Comparison of ENCODE assay signal across 13 cellular contexts in genomic region chr20:23629017-23629541, GRCh38. TPM values are rescaled to one million over a fixed set of nuclear protein-coding genes. Genes with fewer than 3 reads are reported as not detected.
DNase-seq lines count a peak whose midpoint lies in the region; ATAC-seq and TF ChIP-seq lines count a peak whose summit lies in the region.
"Had no signal": no experiment of that assay in that cellular context is flagged by ENCODE, and none has a peak within 500 bp of the region (broad histone marks: within the 10 kb centered on the region; RNA-seq: fewer than 3 reads in every experiment).

No MANE protein-coding gene starts in this region.

- no peak for TF ChIP-seq CTCF in colonic mucosa (IDR thresholded peaks at IDR 0.05)
- no peak for TF ChIP-seq CTCF in vagina (IDR thresholded peaks at IDR 0.05)
- TF ChIP-seq CTCF in SK-N-SH (IDR thresholded peaks at IDR 0.05): no peak

- WGBS in SK-N-SH (ENCODE audit: low lambda C conversion rate): 60% methylated on average over 6 of the region's 7 CpGs

- intact Hi-C loops in colonic mucosa (cut with DNase I) (no loop called here), vagina (cut with DNase I) (no loop called here)

- no peak overlapping the region for H3K4me2 ChIP-seq in SK-N-SH

- DNase-seq in NCI-H748 (lab: John Stamatoyannopoulos, UW; ENCODE audit: unreplicated experiment) (peak; percentile 28), NCI-H748 treated with DMSO at 0.1 percent for 48 hours (lab: John Stamatoyannopoulos, UW) (no peak), colonic mucosa (peak; percentile 81), left lobe of liver (ENCODE audit: low spot score) (no peak), vagina (ENCODE audit: extremely low spot score in 2 of 2) (peak in 1 of 2 donors; percentile 90), DMS79 (lab: John Stamatoyannopoulos, UW) (no peak), NCI-H2107 (lab: John Stamatoyannopoulos, UW) (no peak), SK-N-SH (no peak)
- DNase-seq: activated T-cell treated with anti-CD3 and anti-CD28 coated beads for 4 hours, Kasumi-1 had no signal

- H3K9ac ChIP-seq in colonic mucosa (ENCODE audit: low read depth in 2 of 2, low read length in 2 of 2) (no peak overlapping the region), SK-N-SH (no peak overlapping the region)

- H2AFZ ChIP-seq in SK-N-SH (ENCODE audit: low read depth): no peak overlapping the region

- no peak for TF ChIP-seq POLR2A in vagina (IDR thresholded peaks at IDR 0.05)

- H3K27me3 ChIP-seq in colonic mucosa: no peaks in the 10 kb centered on the region
- H3K27me3 ChIP-seq in vagina: no peaks in the 10 kb centered on the region
- no peaks in the 10 kb centered on the region for H3K27me3 ChIP-seq in SK-N-SH (ENCODE audit: insufficient read depth)
- H3K27me3 ChIP-seq: upper lobe of left lung had no signal

- H4K20me1 ChIP-seq in SK-N-SH (ENCODE audit: insufficient read depth): no peaks in the 10 kb centered on the region

- H3K27ac ChIP-seq in colonic mucosa: peak overlapping the region; percentile 51
- peak overlapping the region; percentile 36 for H3K27ac ChIP-seq in vagina
- no peak overlapping the region for H3K27ac ChIP-seq in SK-N-SH (ENCODE audit: low read depth in 2 of 2, low read length in 1 of 2)
- H3K27ac ChIP-seq: upper lobe of left lung had no signal

- H3F3A ChIP-seq in SK-N-SH (replicated peaks; ENCODE audit: insufficient read depth): no peaks in the 10 kb centered on the region

- no peaks in the 10 kb centered on the region for H3K9me2 ChIP-seq in SK-N-SH

- H3K4me1 ChIP-seq in colonic mucosa (no peaks in the 10 kb centered on the region), vagina (peaks cover 16% of the 10 kb centered on the region), SK-N-SH (ENCODE audit: control insufficient read depth in 1 of 2, insufficient read depth in 2 of 2, low read depth in 1 of 2, low read length in 1 of 2) (no peaks in the 10 kb centered on the region; a peak in 1 of 4 replicates)

- H3K4me3 ChIP-seq in colonic mucosa (no peak overlapping the region), vagina (no peak overlapping the region), SK-N-SH (ENCODE audit: low read depth in 2 of 2, low read length in 1 of 2) (no peak overlapping the region)
- H3K4me3 ChIP-seq: upper lobe of left lung had no signal

- POLR2A ChIA-PET in SK-N-SH (lab: Yijun Ruan, JAX): no interaction called here

- H3K36me3 ChIP-seq in colonic mucosa: no peaks in the 10 kb centered on the region
- H3K36me3 ChIP-seq in vagina: peaks cover 0 to 14% of the 10 kb centered on the region in 2 donors
- H3K36me3 ChIP-seq in SK-N-SH (replicated peaks in 1 of 2; ENCODE audit: control insufficient read depth in 1 of 2, insufficient read depth in 2 of 2, low read length in 1 of 2): peaks cover 0 to 13% of the 10 kb centered on the region in 2 experiments

- TF ChIP-seq RAD21 in SK-N-SH (IDR thresholded peaks at IDR 0.05; ENCODE audit: low read length): no peak

- ATAC-seq in left lobe of liver: peak; percentile 12

- no peak for TF ChIP-seq EP300 in SK-N-SH (IDR thresholded peaks at IDR 0.05; ENCODE audit: borderline replicate concordance in 1 of 2, low read depth in 1 of 2, low read length in 1 of 2)

- H3K9me3 ChIP-seq in colonic mucosa (no peaks in the 10 kb centered on the region), vagina (no peaks in the 10 kb centered on the region), SK-N-SH (no peaks in the 10 kb centered on the region)
- H3K9me3 ChIP-seq: upper lobe of left lung had no signal

- CTCF ChIA-PET in SK-N-SH (lab: Yijun Ruan, JAX): interaction anchor here (1.7 kb wide), 1 partner anchor 22 kb away, joined by 4 read pairs; no protein-coding TSS in a partner anchor

- no peaks in the 10 kb centered on the region for H3K79me2 ChIP-seq in SK-N-SH (ENCODE audit: insufficient read depth)

TF ChIP-seq in SK-N-SH, 30 proteins besides CTCF, POLR2A, EP300 and RAD21:
- TF ChIP-seq MXI1 (IDR thresholded peaks at IDR 0.05; ENCODE audit: low read depth, low read length): no peak

RNA-seq across cellular contexts. Expression of gene CST3, which starts 8.7 kb away (rescaled TPM):
- total RNA-seq in colonic mucosa (100 to 1,000 TPM; 606 to 666 TPM), left lobe of liver (1,478 TPM), vagina (1,106 TPM)
- 328 and 428 TPM in 2 replicates for polyA plus RNA-seq in SK-N-SH (2012; rRNA removed)
- polyA plus RNA-seq in SK-N-SH (2012; cell fraction: cytosol; rRNA removed): 172 and 280 TPM in 2 replicates
- polyA plus RNA-seq in SK-N-SH (2012; cell fraction: nucleus; rRNA removed): 113 and 174 TPM in 2 replicates

RNA-seq across cellular contexts. Expression of gene CST9, which starts 23.4 kb away (rescaled TPM):
- total RNA-seq in colonic mucosa: not detected
- not detected for total RNA-seq in left lobe of liver
- total RNA-seq in vagina: not detected
- not detected in 2 replicates for polyA plus RNA-seq in SK-N-SH (2012; rRNA removed)
- polyA plus RNA-seq in SK-N-SH (2012; cell fraction: cytosol; rRNA removed): not detected in 2 replicates
- not detected in 2 replicates for polyA plus RNA-seq in SK-N-SH (2012; cell fraction: nucleus; rRNA removed)
- total RNA-seq: A673, SK-MEL-5, upper lobe of left lung had no signal

RNA-seq across cellular contexts. Expression of gene CST4, which starts 59.8 kb away (rescaled TPM):
- total RNA-seq in colonic mucosa (not detected), left lobe of liver (not detected), vagina (not detected)
- polyA plus RNA-seq in SK-N-SH (2012; rRNA removed): not detected in 2 replicates
- not detected in 2 replicates for polyA plus RNA-seq in SK-N-SH (2012; cell fraction: cytosol; rRNA removed)
- polyA plus RNA-seq in SK-N-SH (2012; cell fraction: nucleus; rRNA removed): not detected in 2 replicates
- total RNA-seq: A673, SK-MEL-5, upper lobe of left lung had no signal

Comparison
In these comparisons a context has a peak if more than half of its experiments do, and no peak if none do; other contexts are left out.
1. DNase-seq: peak in NCI-H748 (single experiment) and colonic mucosa (single experiment); none in NCI-H748 treated with DMSO at 0.1 percent for 48 hours (single experiment), left lobe of liver (single experiment), DMS79 (single experiment), NCI-H2107 (single experiment) and SK-N-SH (single experiment).
2. H3K27ac ChIP-seq: peak in colonic mucosa (single experiment) and vagina (single experiment); none in SK-N-SH (0 of 2).